ENCODE assay signal across 1 cellular context in the genomic region with DNA sequence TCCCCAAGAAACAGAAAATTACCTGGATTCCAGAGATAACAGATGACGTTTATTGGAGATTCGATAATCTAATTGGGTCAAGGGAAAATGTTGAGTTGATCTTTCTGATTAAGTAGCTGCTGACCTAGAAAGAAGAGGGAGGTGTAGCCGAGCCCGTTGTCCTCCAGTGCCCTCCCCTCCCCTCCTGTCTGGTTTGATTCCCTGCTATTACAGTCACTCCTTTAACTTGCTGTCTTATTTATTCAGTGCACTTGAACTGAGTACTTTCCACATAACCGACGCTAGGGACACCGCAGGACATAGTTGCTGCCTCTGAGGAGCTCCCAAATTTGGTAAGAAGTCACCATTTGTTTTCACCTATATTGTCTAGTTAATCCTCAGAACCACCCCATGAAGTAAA.
TF ChIP-seq lines count a peak whose summit lies in the region.

No MANE protein-coding gene starts in this region.

TF ChIP-seq in A549, 52 proteins besides CTCF, POLR2A, EP300 and RAD21 (continued from another document):
- TF ChIP-seq, protein P1, sequence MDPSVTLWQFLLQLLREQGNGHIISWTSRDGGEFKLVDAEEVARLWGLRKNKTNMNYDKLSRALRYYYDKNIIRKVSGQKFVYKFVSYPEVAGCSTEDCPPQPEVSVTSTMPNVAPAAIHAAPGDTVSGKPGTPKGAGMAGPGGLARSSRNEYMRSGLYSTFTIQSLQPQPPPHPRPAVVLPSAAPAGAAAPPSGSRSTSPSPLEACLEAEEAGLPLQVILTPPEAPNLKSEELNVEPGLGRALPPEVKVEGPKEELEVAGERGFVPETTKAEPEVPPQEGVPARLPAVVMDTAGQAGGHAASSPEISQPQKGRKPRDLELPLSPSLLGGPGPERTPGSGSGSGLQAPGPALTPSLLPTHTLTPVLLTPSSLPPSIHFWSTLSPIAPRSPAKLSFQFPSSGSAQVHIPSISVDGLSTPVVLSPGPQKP (IDR thresholded peaks at IDR 0.05; ENCODE audit: low read depth, low read length): no peak
- TF ChIP-seq, protein P2, sequence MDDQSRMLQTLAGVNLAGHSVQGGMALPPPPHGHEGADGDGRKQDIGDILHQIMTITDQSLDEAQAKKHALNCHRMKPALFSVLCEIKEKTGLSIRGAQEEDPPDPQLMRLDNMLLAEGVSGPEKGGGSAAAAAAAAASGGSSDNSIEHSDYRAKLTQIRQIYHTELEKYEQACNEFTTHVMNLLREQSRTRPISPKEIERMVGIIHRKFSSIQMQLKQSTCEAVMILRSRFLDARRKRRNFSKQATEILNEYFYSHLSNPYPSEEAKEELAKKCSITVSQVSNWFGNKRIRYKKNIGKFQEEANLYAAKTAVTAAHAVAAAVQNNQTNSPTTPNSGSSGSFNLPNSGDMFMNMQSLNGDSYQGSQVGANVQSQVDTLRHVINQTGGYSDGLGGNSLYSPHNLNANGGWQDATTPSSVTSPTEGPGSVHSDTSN (IDR thresholded peaks at IDR 0.05): no peak
- TF ChIP-seq GATA3 (IDR thresholded peaks at IDR 0.05; ENCODE audit: borderline replicate concordance): no peak
